Comparison of ENCODE assay signal across 20 cellular contexts in genomic region chr10:94125856-94126255, GRCh38.
DNase-seq lines count a peak whose midpoint lies in the region; FAIRE-seq and TF ChIP-seq lines count a peak whose summit lies in the region.
"Had no signal": no experiment of that assay in that cellular context is flagged by ENCODE, and none has a peak within 500 bp of the region (broad histone marks: within the 10 kb centered on the region; RNA-seq: fewer than 3 reads in every experiment).

No MANE protein-coding gene starts in this region.

- TF ChIP-seq POLR2A in GM12891 (IDR thresholded peaks at IDR 0.05; ENCODE audit: low read depth, low read length): no peak

- H3K27me3 ChIP-seq in colonic mucosa: no peaks in the 10 kb centered on the region
- H3K27me3 ChIP-seq: gastroesophageal sphincter, testis had no signal

- H3K9me3 ChIP-seq in colonic mucosa: no peaks in the 10 kb centered on the region
- H3K9me3 ChIP-seq: gastroesophageal sphincter, testis had no signal

- H3K4me1 Mint-ChIP-seq in osteocyte (ENCODE audit: unreplicated experiment): peaks cover 53% of the 10 kb centered on the region
- H3K4me1 Mint-ChIP-seq in Calu3 (ENCODE audit: low read depth, unreplicated experiment): peaks cover 13% of the 10 kb centered on the region
- H3K4me1 Mint-ChIP-seq: IgD-negative memory B cell had no signal

- H3K27me3 Mint-ChIP-seq in osteocyte (ENCODE audit: unreplicated experiment) (no peaks in the 10 kb centered on the region), Calu3 (ENCODE audit: unreplicated experiment) (peaks cover 2% of the 10 kb centered on the region)
- H3K27me3 Mint-ChIP-seq: IgD-negative memory B cell had no signal

- no peak for FAIRE-seq in GM12891 (lab: Jason Lieb, UNC)
- FAIRE-seq: kidney had no signal

- CTCF ChIA-PET in Calu3 (lab: Charles Lee): no interaction called here

- no peak overlapping the region for H3K4me3 ChIP-seq in colonic mucosa
- H3K4me3 ChIP-seq: gastroesophageal sphincter, testis had no signal

- H3K9ac ChIP-seq in colonic mucosa (ENCODE audit: low read depth in 2 of 2, low read length in 2 of 2): no peak overlapping the region

- H3K36me3 Mint-ChIP-seq in osteocyte (ENCODE audit: unreplicated experiment) (no peaks in the 10 kb centered on the region), Calu3 (ENCODE audit: insufficient read depth, unreplicated experiment) (no peaks in the 10 kb centered on the region)
- H3K36me3 Mint-ChIP-seq: IgD-negative memory B cell had no signal

- intact Hi-C loops in Calu3 (cut with micrococcal nuclease; ENCODE audit: unreplicated experiment): no loop called here
- intact Hi-C loops in colonic mucosa (cut with DNase I): no loop called here

- H3K9me3 Mint-ChIP-seq in osteocyte (ENCODE audit: unreplicated experiment): no peaks in the 10 kb centered on the region
- H3K9me3 Mint-ChIP-seq in Calu3 (ENCODE audit: low read depth, unreplicated experiment): no peaks in the 10 kb centered on the region
- H3K9me3 Mint-ChIP-seq: activated T-helper 1 cell treated with anti-CD3 and anti-CD28 coated beads, Interleukin-12 subunit alpha, Interleukin-12 subunit beta, Interleukin-2, Interleukin-4 antibody, amounts not matched to agents 30 ng/mL and 10 ng/mL and 1 ng/mL, durations not matched to agents 14 hours and 24 hours and 36 hours; IgD-negative memory B cell had no signal

- H3K27ac Mint-ChIP-seq in osteocyte (ENCODE audit: unreplicated experiment): peak overlapping the region; percentile 82
- H3K27ac Mint-ChIP-seq in Calu3 (ENCODE audit: unreplicated experiment): no peak overlapping the region
- H3K27ac Mint-ChIP-seq: activated T-helper 1 cell treated with anti-CD3 and anti-CD28 coated beads, Interleukin-12 subunit alpha, Interleukin-12 subunit beta, Interleukin-2, Interleukin-4 antibody, amounts not matched to agents 30 ng/mL and 10 ng/mL and 1 ng/mL, durations not matched to agents 14 hours and 24 hours and 36 hours; IgD-negative memory B cell had no signal

- H3K27ac ChIP-seq in colonic mucosa: no peak overlapping the region
- H3K27ac ChIP-seq: testis had no signal

- no peaks in the 10 kb centered on the region for H3K36me3 ChIP-seq in colonic mucosa
- H3K36me3 ChIP-seq: gastroesophageal sphincter had no signal

- H3K4me3 Mint-ChIP-seq in osteocyte (ENCODE audit: unreplicated experiment) (no peak overlapping the region), Calu3 (ENCODE audit: low read depth, unreplicated experiment) (no peak overlapping the region)
- H3K4me3 Mint-ChIP-seq: activated T-helper 1 cell treated with anti-CD3 and anti-CD28 coated beads, Interleukin-12 subunit alpha, Interleukin-12 subunit beta, Interleukin-2, Interleukin-4 antibody, amounts not matched to agents 30 ng/mL and 10 ng/mL and 1 ng/mL, durations not matched to agents 14 hours and 24 hours and 36 hours; IgD-negative memory B cell had no signal

- H3K4me1 ChIP-seq in colonic mucosa: no peaks in the 10 kb centered on the region

- BruUV-seq in Calu3 (replicated peaks; lab: Mats Ljungman, UMichigan): no TSS peak

- DNase-seq in Daoy (ENCODE audit: low read depth): peak; percentile 9
- DNase-seq in RPMI7951 (ENCODE audit: low read depth): peak; percentile 15
- peak; percentile 69 for DNase-seq in fibroblast of gingiva (ENCODE audit: low read depth)
- no peak for DNase-seq in osteocyte (ENCODE audit: extremely low spot score, unreplicated experiment)
- DNase-seq in GM12891 (ENCODE audit: insufficient read length, low spot score): no peak
- no peak for DNase-seq in NCI-H2081 (lab: John Stamatoyannopoulos, UW)
- DNase-seq in Calu3: no peak
- DNase-seq in colonic mucosa: no peak
- DNase-seq: activated CD4-positive, alpha-beta T cell treated with anti-CD3 and anti-CD28 coated beads, Interleukin-2, amount 50 U/mL, for 48 hours; effector CD4-positive, alpha-beta T cell; GOT3; kidney; NCI-H1048; NCI-H2171 treated with DMSO at 0.1 percent for 48 hours; SHP77 treated with DMSO at 0.1 percent for 48 hours; stimulated activated CD4-positive, alpha-beta T cell treated with anti-CD3 and anti-CD28 coated beads, Interleukin-15, amount 100 ng/mL, for 24 hours; testis had no signal

- TF ChIP-seq CTCF in osteocyte (IDR thresholded peaks at IDR 0.05) (no peak), Calu3 (IDR thresholded peaks at IDR 0.05; ENCODE audit: unreplicated experiment) (no peak), colonic mucosa (IDR thresholded peaks at IDR 0.05) (no peak)

TF ChIP-seq in GM12891, 5 proteins besides CTCF, POLR2A, EP300 and RAD21:
- TF ChIP-seq POU2F2 (IDR thresholded peaks at IDR 0.05; ENCODE audit: low read depth, low read length) (no peak), TAF1 (IDR thresholded peaks at IDR 0.05; ENCODE audit: low read depth, low read length) (no peak), PAX5 (IDR thresholded peaks at IDR 0.05; ENCODE audit: insufficient read depth, low read length, severe bottlenecking) (no peak), SPI1 (IDR thresholded peaks at IDR 0.05; ENCODE audit: low read depth, low read length) (no peak), POLR2AphosphoS5 (IDR thresholded peaks at IDR 0.05; ENCODE audit: low read depth, low read length) (no peak)

Comparison
In these comparisons a context has a peak if more than half of its experiments do, and no peak if none do; other contexts are left out.
1. DNase-seq: peak in Daoy (single experiment), RPMI7951 (single experiment) and fibroblast of gingiva (single experiment); none in osteocyte (single experiment), GM12891 (single experiment), NCI-H2081 (0 of 2), Calu3 (single experiment) and colonic mucosa (single experiment).